ENCODE assay signal across 24 cellular contexts in the genomic region with DNA sequence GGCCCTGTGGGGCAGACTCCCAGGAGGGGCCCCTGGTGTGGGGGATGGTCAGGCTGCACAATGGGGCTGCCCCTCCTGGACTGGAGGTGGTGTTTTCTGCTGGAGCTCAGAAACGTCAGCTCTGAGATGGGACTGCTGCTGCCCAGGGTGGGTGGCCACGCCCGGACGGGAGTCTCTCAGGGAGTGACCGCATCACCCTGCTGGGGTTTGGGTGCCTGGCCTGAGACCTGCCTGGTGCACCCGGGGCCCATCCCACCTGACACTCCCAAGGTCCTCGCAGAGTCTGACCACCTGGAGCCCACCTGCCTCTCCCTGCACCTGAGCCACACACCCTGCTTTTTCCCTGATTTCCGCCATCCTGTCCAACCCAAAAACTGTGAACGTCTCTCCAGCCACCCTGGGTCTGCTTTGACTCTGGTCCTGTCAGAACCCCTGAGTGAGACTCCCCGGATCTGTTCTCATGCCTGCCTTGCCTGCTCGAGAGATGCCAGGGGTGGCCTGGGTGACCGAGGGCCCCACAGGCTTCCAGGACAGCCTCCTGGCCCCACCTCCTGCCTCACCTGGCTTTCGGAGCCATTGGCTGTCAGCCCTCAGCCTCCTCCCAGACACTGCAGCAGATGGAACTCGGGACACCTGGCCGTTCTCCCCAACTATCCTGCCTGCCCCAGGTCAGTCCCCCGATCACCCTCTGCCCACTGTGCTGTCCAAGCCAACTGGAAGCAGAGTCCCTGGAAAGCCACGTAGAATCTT.
"Had no signal": no experiment of that assay in that cellular context is flagged by ENCODE, and none has a peak within 500 bp of the region (broad histone marks: within the 10 kb centered on the region; RNA-seq: fewer than 3 reads in every experiment).

No MANE protein-coding gene starts in this region.

- DNase-seq: dermis blood vessel endothelial cell; effector memory CD8-positive, alpha-beta T cell; hypothalamus; immature natural killer cell; mesendoderm; midbrain; naive thymus-derived CD4-positive, alpha-beta T cell; nucleus accumbens; stimulated activated CD4-positive, alpha-beta T cell treated with anti-CD3 and anti-CD28 coated beads, Interleukin-12 subunit alpha, Interleukin-12 subunit beta, amount 100 ng/mL, for 4 hours; stimulated activated CD4-positive, alpha-beta T cell treated with anti-CD3 and anti-CD28 coated beads, Interleukin-1b, Interleukin-23, amount 100 ng/mL, for 48 hours; stimulated activated CD4-positive, alpha-beta T cell treated with anti-CD3 and anti-CD28 coated beads, Interleukin-4, amount 100 ng/mL, for 1 hour; stimulated activated CD8-positive, alpha-beta memory T cell treated with anti-CD3 and anti-CD28 coated beads, Interleukin-4, amount 100 ng/mL, for 48 hours; stimulated activated naive CD4-positive, alpha-beta T cell treated with Interleukin-2 at 50 U/mL for 16 hours had no signal

- H3K9ac ChIP-seq: neural progenitor cell had no signal

- ATAC-seq: effector memory CD8-positive, alpha-beta T cell; left lobe of liver; naive thymus-derived CD4-positive, alpha-beta T cell; sciatic nerve had no signal

- H3K4me2 ChIP-seq: neural progenitor cell, smooth muscle cell had no signal

- H3K36me3 Mint-ChIP-seq: neural progenitor cell had no signal

- H3K9me3 Mint-ChIP-seq: effector memory CD8-positive, alpha-beta T cell had no signal

- H3K27me3 Mint-ChIP-seq: effector memory CD8-positive, alpha-beta T cell; naive thymus-derived CD4-positive, alpha-beta T cell had no signal

- H3K4me3 ChIP-seq: coronary artery, neural progenitor cell, prostate gland, right atrium auricular region, smooth muscle cell, thoracic aorta, tibial nerve, vagina had no signal

- H3K4me1 ChIP-seq: neural progenitor cell, prostate gland, right atrium auricular region, tibial nerve, vagina had no signal

- H3K4me1 Mint-ChIP-seq: immature natural killer cell, nephron, neural progenitor cell had no signal

- H3K9me3 ChIP-seq: prostate gland had no signal

- H2AFZ ChIP-seq: neural progenitor cell had no signal

- H3K27ac ChIP-seq: coronary artery, neural progenitor cell, prostate gland, right atrium auricular region, thoracic aorta, tibial nerve, vagina had no signal

- H3K27me3 ChIP-seq: neural progenitor cell, right atrium auricular region, tibial nerve, vagina had no signal

- H3K27ac Mint-ChIP-seq: effector memory CD8-positive, alpha-beta T cell; immature natural killer cell; naive thymus-derived CD4-positive, alpha-beta T cell; nephron; neural progenitor cell had no signal

- H3K36me3 ChIP-seq: neural progenitor cell, prostate gland, right atrium auricular region, thoracic aorta, tibial nerve, vagina had no signal

- H3K4me3 Mint-ChIP-seq: effector memory CD8-positive, alpha-beta T cell; immature natural killer cell; naive thymus-derived CD4-positive, alpha-beta T cell; nephron; neural progenitor cell had no signal
